In the genomic region with DNA sequence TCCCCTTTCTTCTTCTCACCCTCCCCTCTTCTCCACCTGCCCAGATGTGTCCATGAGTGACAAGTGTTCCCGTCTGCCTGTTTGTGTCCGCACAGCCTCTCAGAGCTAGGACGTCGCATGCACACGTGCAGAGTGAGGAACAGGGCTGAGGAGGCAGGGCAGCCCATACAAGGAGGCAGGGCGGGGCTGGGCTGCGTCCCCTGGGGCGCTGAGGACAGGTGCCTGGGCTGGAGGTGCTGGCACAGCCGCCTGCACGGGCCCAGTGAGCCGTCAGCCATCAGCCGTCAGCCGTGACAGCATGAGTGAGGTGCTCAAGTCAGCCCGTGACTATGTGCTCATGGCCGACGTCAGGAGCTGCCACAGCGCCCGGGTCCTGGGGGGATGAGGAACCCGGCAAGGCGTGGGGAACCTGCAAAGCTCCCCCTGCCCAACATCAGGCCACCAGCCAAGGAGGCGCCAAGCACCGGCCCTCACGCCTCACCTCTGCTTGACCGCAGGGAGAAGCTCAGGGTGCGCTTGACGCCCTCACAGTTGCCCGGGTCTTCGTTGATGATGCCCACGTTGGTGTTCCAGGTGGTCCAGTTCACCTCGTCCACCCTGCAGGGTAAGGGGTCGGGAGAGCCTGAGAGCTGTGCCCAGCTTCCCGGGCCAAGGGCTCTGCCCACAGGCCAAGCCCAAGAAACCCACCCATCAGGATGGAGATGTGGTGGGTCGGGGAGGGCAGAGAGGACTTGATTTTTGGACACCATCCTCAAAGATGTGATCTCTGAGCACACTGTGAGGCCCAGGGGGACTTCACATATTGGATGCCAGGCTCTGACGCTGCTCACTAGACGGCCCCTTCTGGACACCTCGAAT, we compare ENCODE assay signal across 16 cellular contexts. TPM values are rescaled to one million over a fixed set of nuclear protein-coding genes. Genes with fewer than 3 reads are reported as not detected.
DNase-seq lines count a peak whose midpoint lies in the region; ATAC-seq and TF ChIP-seq lines count a peak whose summit lies in the region.
"Had no signal": no experiment of that assay in that cellular context is flagged by ENCODE, and none has a peak within 500 bp of the region (broad histone marks: within the 10 kb centered on the region; RNA-seq: fewer than 3 reads in every experiment).

No MANE protein-coding gene starts in this region.

- H3K14ac ChIP-seq in neuronal stem cell (ENCODE audit: low read length), result no peak overlapping the region

- no peaks in the 10 kb centered on the region for H3K27me3 ChIP-seq in endodermal cell (ENCODE audit: control insufficient read depth, insufficient read depth, low read length, poor library complexity, severe bottlenecking)
- H3K27me3 ChIP-seq in neuronal stem cell (ENCODE audit: control insufficient read depth in 3 of 3, insufficient read depth in 3 of 3, low read depth in 1 of 3, low read length in 3 of 3), result no peaks in the 10 kb centered on the region
- H3K27me3 ChIP-seq in esophagus squamous epithelium, result no peaks in the 10 kb centered on the region

- H2BK120ac ChIP-seq in neuronal stem cell (ENCODE audit: low read depth, low read length), result no peak overlapping the region

- peak overlapping the region; percentile 28 for H2AK5ac ChIP-seq in neuronal stem cell (ENCODE audit: low read depth, low read length)

- H4K91ac ChIP-seq in neuronal stem cell (ENCODE audit: low read depth, low read length, poor library complexity), result no peak overlapping the region

- no peak overlapping the region for H3K18ac ChIP-seq in neuronal stem cell (ENCODE audit: low read length)

- H3K4ac ChIP-seq in neuronal stem cell (ENCODE audit: low read length), result no peak overlapping the region

- no peaks in the 10 kb centered on the region for H3K9me3 Mint-ChIP-seq in stimulated activated naive CD8-positive, alpha-beta T cell treated with anti-CD3 and anti-CD28 coated beads, Interleukin-15, amount 100 ng/mL, for 72 hours
- no peaks in the 10 kb centered on the region for H3K9me3 Mint-ChIP-seq in endodermal cell
- H3K9me3 Mint-ChIP-seq: CD4-positive, alpha-beta T cell had no signal

- H3K27me3 Mint-ChIP-seq in stimulated activated naive CD8-positive, alpha-beta T cell treated with anti-CD3 and anti-CD28 coated beads, Interleukin-15, amount 100 ng/mL, for 72 hours, result no peaks in the 10 kb centered on the region
- no peaks in the 10 kb centered on the region for H3K27me3 Mint-ChIP-seq in endodermal cell (ENCODE audit: insufficient read depth)
- H3K27me3 Mint-ChIP-seq: CD4-positive, alpha-beta T cell had no signal

- H3K79me1 ChIP-seq in neuronal stem cell (ENCODE audit: low read depth, low read length), result peaks cover 4% of the 10 kb centered on the region

- TF ChIP-seq POLR2A in esophagus squamous epithelium (IDR thresholded peaks at IDR 0.05), result no peak

- no peak overlapping the region for H2BK5ac ChIP-seq in neuronal stem cell (ENCODE audit: low read length)

- ATAC-seq in stimulated activated naive CD8-positive, alpha-beta T cell treated with anti-CD3 and anti-CD28 coated beads, Interleukin-15, Interleukin-2, amounts not matched to agents 100 U/mL and 50 U/mL, for 24 hours, result peak; percentile 19
- ATAC-seq in stimulated activated naive CD8-positive, alpha-beta T cell treated with anti-CD3 and anti-CD28 coated beads, Interleukin-15, amount 100 ng/mL, for 72 hours, result no peak
- no peak for ATAC-seq in GM18870 (IDR thresholded peaks at IDR 0.05; ENCODE audit: unreplicated experiment)

- no peak overlapping the region for H4K8ac ChIP-seq in neuronal stem cell (ENCODE audit: low read depth, low read length)

- TF ChIP-seq CTCF in endodermal cell (conservative IDR thresholded peaks at IDR 0.05) (no peak), esophagus squamous epithelium (IDR thresholded peaks at IDR 0.05) (no peak)

- H3K4me3 Mint-ChIP-seq in stimulated activated naive CD8-positive, alpha-beta T cell treated with anti-CD3 and anti-CD28 coated beads, Interleukin-15, amount 100 ng/mL, for 72 hours, result no peak overlapping the region
- H3K4me3 Mint-ChIP-seq in endodermal cell, result no peak overlapping the region
- H3K4me3 Mint-ChIP-seq: CD4-positive, alpha-beta T cell had no signal

- no peaks in the 10 kb centered on the region for H3K4me1 Mint-ChIP-seq in stimulated activated naive CD8-positive, alpha-beta T cell treated with anti-CD3 and anti-CD28 coated beads, Interleukin-15, amount 100 ng/mL, for 72 hours
- H3K4me1 Mint-ChIP-seq in endodermal cell, result no peaks in the 10 kb centered on the region

- H3K9me3 ChIP-seq in endodermal cell (ENCODE audit: control insufficient read depth, low read length), result no peaks in the 10 kb centered on the region
- no peaks in the 10 kb centered on the region for H3K9me3 ChIP-seq in neuronal stem cell (replicated peaks in 1 of 2; ENCODE audit: control insufficient read depth in 2 of 2, insufficient read depth in 1 of 2, low read depth in 1 of 2, low read length in 2 of 2)
- no peaks in the 10 kb centered on the region for H3K9me3 ChIP-seq in esophagus squamous epithelium
- H3K9me3 ChIP-seq: HAP-1, SK-N-SH had no signal

- no peak overlapping the region for H2BK15ac ChIP-seq in neuronal stem cell (ENCODE audit: low read length)

- in situ Hi-C loops in G401 (cut with HindIII; ENCODE audit: low sequenced_read_pairs), result no loop called here

- H3K9ac ChIP-seq in endodermal cell (ENCODE audit: extremely low read depth, low read length, poor library complexity, severe bottlenecking) (no peak overlapping the region), neuronal stem cell (ENCODE audit: low read depth, low read length, poor library complexity) (no peak overlapping the region)
- H3K9ac ChIP-seq: SK-N-SH had no signal

- intact Hi-C loops in esophagus squamous epithelium (cut with DNase I), result no loop called here

- H3K27ac Mint-ChIP-seq in stimulated activated naive CD8-positive, alpha-beta T cell treated with anti-CD3 and anti-CD28 coated beads, Interleukin-15, amount 100 ng/mL, for 72 hours, result peak overlapping the region in 1 of 2 donors; percentile 12
- H3K27ac Mint-ChIP-seq in endodermal cell, result no peak overlapping the region
- H3K27ac Mint-ChIP-seq: CD4-positive, alpha-beta T cell had no signal

- WGBS in endodermal cell (ENCODE audit: insufficient coverage in 1 of 2, insufficient read length in 1 of 2), 2 experiments, result 92 to 94% methylated on average over 18 to 36 of the region's 36 CpGs
- no CpG with 5 or more reads among the region's 36 CpGs for WGBS in neuronal stem cell (ENCODE audit: extremely low coverage in 2 of 2, insufficient read length in 2 of 2, insufficient replicate concordance in 1 of 2), 2 donors
- 88% methylated on average over 18 of the region's 36 CpGs; no CpG with 5 or more reads in 1 of the 2 donors for WGBS in esophagus squamous epithelium, 2 donors

- peak overlapping the region; percentile 91 for H3K23ac ChIP-seq in neuronal stem cell (ENCODE audit: low read depth, low read length, poor library complexity)

- H3K4me1 ChIP-seq in endodermal cell (ENCODE audit: control insufficient read depth, insufficient read depth, low read length) (no peaks in the 10 kb centered on the region), neuronal stem cell (ENCODE audit: control insufficient read depth in 2 of 2, insufficient read depth in 1 of 2, low read depth in 1 of 2, low read length in 2 of 2) (no peaks in the 10 kb centered on the region), esophagus squamous epithelium (no peaks in the 10 kb centered on the region)
- H3K4me1 ChIP-seq: HAP-1 had no signal

- no peak overlapping the region for H3K4me3 ChIP-seq in endodermal cell (ENCODE audit: low read length)
- H3K4me3 ChIP-seq in neuronal stem cell (ENCODE audit: low read length in 2 of 2), result peak overlapping the region in 1 of 2 donors; percentile 69
- no peak overlapping the region for H3K4me3 ChIP-seq in esophagus squamous epithelium
- H3K4me3 ChIP-seq: HAP-1 had no signal

- H2AFZ ChIP-seq in neuronal stem cell (ENCODE audit: low read length), result no peak overlapping the region

- H3K36me3 Mint-ChIP-seq in endodermal cell (ENCODE audit: low read depth), result peaks cover 49% of the 10 kb centered on the region

- no peak overlapping the region for H3K4me2 ChIP-seq in neuronal stem cell (ENCODE audit: insufficient read depth, low read length, poor library complexity, severe bottlenecking)
- H3K4me2 ChIP-seq: SK-N-SH had no signal

- peaks cover 17% of the 10 kb centered on the region for H3K36me3 ChIP-seq in endodermal cell (ENCODE audit: control insufficient read depth, insufficient read depth, low read length)
- H3K36me3 ChIP-seq in neuronal stem cell (replicated peaks in 1 of 2; ENCODE audit: control insufficient read depth in 2 of 2, insufficient read depth in 2 of 2, low read length in 2 of 2), result peaks cover 5 to 34% of the 10 kb centered on the region in 2 donors
- H3K36me3 ChIP-seq in esophagus squamous epithelium, result peaks cover 0 to 50% (median 10%) of the 10 kb centered on the region in 3 donors
- H3K36me3 ChIP-seq: HAP-1 had no signal

- DNase-seq in stimulated activated naive CD8-positive, alpha-beta T cell treated with anti-CD3 and anti-CD28 coated beads, Interleukin-15, Interleukin-2, amounts not matched to agents 100 U/mL and 50 U/mL, for 24 hours, result no peak
- DNase-seq in stimulated activated naive CD8-positive, alpha-beta T cell treated with anti-CD3 and anti-CD28 coated beads, Interleukin-15, amount 100 ng/mL, for 72 hours, result no peak
- DNase-seq in endodermal cell (peak; percentile 31), neuronal stem cell (ENCODE audit: low spot score) (no peak), G401 (ENCODE audit: low spot score) (no peak), NCI-H2227 (lab: John Stamatoyannopoulos, UW; ENCODE audit: unreplicated experiment) (no peak), esophagus squamous epithelium (lab: John Stamatoyannopoulos, UW) (no peak)
- DNase-seq: CD4-positive, alpha-beta T cell; MM.1S; NCI-H1092; NCI-H146; NCI-H2081 treated with DMSO at 0.1 percent for 48 hours; SHP77 treated with DMSO at 0.1 percent for 48 hours; SK-N-SH had no signal

- no peak overlapping the region for H3K27ac ChIP-seq in endodermal cell (ENCODE audit: low read depth, low read length)
- H3K27ac ChIP-seq in neuronal stem cell (replicated peaks; ENCODE audit: low read length), result no peak overlapping the region
- H3K27ac ChIP-seq in esophagus squamous epithelium, result no peak overlapping the region

- H2BK12ac ChIP-seq in neuronal stem cell (ENCODE audit: low read length), result no peak overlapping the region

RNA-seq across cellular contexts. Expression of gene TRPV3, which starts 13.7 kb away (rescaled TPM):
- total RNA-seq in endodermal cell (10 to 100 TPM in 1 of 2 donors, 1 to 10 TPM in 1; 6.2 to 11.3 TPM), esophagus squamous epithelium (1 to 10 TPM in 1 of 4 donors, under 1 TPM in 2, not detected in 1; 0.76 to 1.8 (median 0.99) TPM)
- 3.8 TPM for polyA plus RNA-seq in endodermal cell (2013, experiment 1 of 2)
- polyA plus RNA-seq in endodermal cell (2013, experiment 2 of 2), result 3.8 TPM
- polyA plus RNA-seq in neuronal stem cell (2013, experiment 1 of 2), result 2.0 TPM
- 2.4 TPM for polyA plus RNA-seq in neuronal stem cell (2013, experiment 2 of 2)
- total RNA-seq in G401 (2014; rRNA removed; shearing (Covaris generic)), result 0.25 and 0.61 TPM in 2 replicates

RNA-seq across cellular contexts. Expression of gene TRPV1, which starts 37.9 kb away (rescaled TPM):
- total RNA-seq in endodermal cell (1 to 10 TPM; 8.0 to 9.2 TPM), esophagus squamous epithelium (1 to 10 TPM; 1.4 to 3.4 (median 1.8) TPM)
- polyA plus RNA-seq in endodermal cell (2013, experiment 1 of 2), result 5.1 TPM
- 4.4 TPM for polyA plus RNA-seq in endodermal cell (2013, experiment 2 of 2)
- 3.2 TPM for polyA plus RNA-seq in neuronal stem cell (2013, experiment 1 of 2)
- 3.3 TPM for polyA plus RNA-seq in neuronal stem cell (2013, experiment 2 of 2)
- total RNA-seq in G401 (2014; rRNA removed; shearing (Covaris generic)), result 0.86 and 1.2 TPM in 2 replicates
